ENCODE assay signal across 1 cellular context in the genomic region with DNA sequence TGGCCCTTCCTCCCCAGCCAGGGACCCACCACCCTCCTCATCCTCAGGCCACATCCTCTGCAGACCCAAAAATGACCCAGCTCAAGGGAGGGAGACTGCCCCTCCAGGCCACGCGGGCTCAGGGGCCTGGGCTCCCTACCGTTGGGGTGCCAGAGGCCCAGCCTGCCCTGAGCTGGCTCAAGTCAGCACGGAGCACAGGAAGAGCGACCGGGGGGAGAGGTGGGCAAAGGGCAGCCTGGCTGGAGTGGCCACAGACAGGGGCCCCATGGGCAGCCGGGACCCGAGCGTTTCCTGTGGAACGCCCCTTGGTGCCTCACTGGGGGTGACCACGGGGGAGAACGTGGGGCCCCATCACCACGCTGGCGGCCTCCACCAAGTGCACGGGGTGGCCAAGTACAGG.
TF ChIP-seq lines count a peak whose summit lies in the region.

No MANE protein-coding gene starts in this region.

TF ChIP-seq in H1, 55 proteins besides CTCF, POLR2A, EP300 and RAD21:
- no peak for TF ChIP-seq KDM1A (IDR thresholded peaks at IDR 0.05; ENCODE audit: borderline replicate concordance, low read length)
- TF ChIP-seq EGR1 (IDR thresholded peaks at IDR 0.05; ENCODE audit: borderline replicate concordance, low read depth, low read length): no peak
- TF ChIP-seq FOSL1 (IDR thresholded peaks at IDR 0.05; ENCODE audit: insufficient read depth, low read depth, low read length): no peak
